Comparison of ENCODE assay signal across 24 cellular contexts in the genomic region with DNA sequence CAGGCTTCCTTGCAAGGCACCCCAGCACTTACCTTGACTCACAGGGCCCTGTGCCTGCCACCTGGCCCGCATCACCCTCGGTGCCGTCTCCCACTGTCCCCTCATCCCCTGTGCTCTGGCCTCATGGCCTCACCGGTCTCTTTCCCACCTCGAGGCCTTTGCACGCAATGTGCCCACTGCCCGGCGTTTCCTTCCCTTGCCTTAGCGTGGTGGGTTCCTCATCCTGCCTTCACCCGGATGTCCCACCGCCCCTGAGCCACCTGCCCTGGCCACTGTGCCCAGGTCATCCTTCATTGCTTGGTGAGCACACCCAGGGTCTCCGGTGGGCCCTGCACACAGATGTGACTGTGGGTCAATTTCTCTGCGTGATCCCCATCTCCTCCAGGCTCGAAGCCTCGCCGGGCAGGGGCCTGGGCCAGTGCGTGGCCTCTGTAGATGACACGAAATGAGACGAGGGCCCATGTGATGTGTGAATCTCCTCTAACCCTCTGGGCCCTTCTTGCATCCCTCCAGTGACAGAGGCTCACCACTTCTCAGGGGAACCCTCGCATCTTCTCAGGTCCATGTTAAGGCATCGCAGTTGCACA. TPM values are rescaled to one million over a fixed set of nuclear protein-coding genes. Genes with fewer than 3 reads are reported as not detected.
DNase-seq lines count a peak whose midpoint lies in the region; ATAC-seq, FAIRE-seq and TF ChIP-seq lines count a peak whose summit lies in the region.
"Had no signal": no experiment of that assay in that cellular context is flagged by ENCODE, and none has a peak within 500 bp of the region (broad histone marks: within the 10 kb centered on the region; RNA-seq: fewer than 3 reads in every experiment).

No MANE protein-coding gene starts in this region.

- H2AFZ ChIP-seq in IMR-90 (replicated peaks; ENCODE audit: low read length, poor library complexity), result peak overlapping the region; percentile 66

- peak overlapping the region; percentile 56 for H2BK20ac ChIP-seq in IMR-90 (ENCODE audit: low read depth, low read length)

- H3K36me3 ChIP-seq in IMR-90 (ENCODE audit: control insufficient read depth, insufficient read depth, low read length), result no peaks in the 10 kb centered on the region
- H3K36me3 ChIP-seq in kidney (ENCODE audit: control insufficient read depth in 1 of 2, insufficient read depth in 2 of 2, low read length in 2 of 2), result no peaks in the 10 kb centered on the region
- H3K36me3 ChIP-seq in sigmoid colon, result no peaks in the 10 kb centered on the region
- H3K36me3 ChIP-seq: MG63 had no signal

- peaks cover 4 to 44% of the 10 kb centered on the region in 2 experiments; a peak in 3 of 4 replicates for H3K79me1 ChIP-seq in IMR-90 (ENCODE audit: low read depth in 1 of 2, low read length in 2 of 2)

- 0 out of 2 replicates have a peak overlapping the region, but pooled peaks have one; percentile 16 for H2BK120ac ChIP-seq in IMR-90 (ENCODE audit: low read depth, low read length)

- peak overlapping the region; percentile 2; the same call in 1 of the 2 replicates for H3K4me2 ChIP-seq in IMR-90 (ENCODE audit: low read depth, low read length)

- peak overlapping the region; percentile 71 for H2AK9ac ChIP-seq in IMR-90 (replicated peaks; ENCODE audit: low read depth, low read length, poor library complexity)

- H4K5ac ChIP-seq in IMR-90 (ENCODE audit: low read depth, low read length), result no peak overlapping the region

- TF ChIP-seq POLR2A in IMR-90 (IDR thresholded peaks at IDR 0.05; ENCODE audit: low read depth, low read length) (no peak), sigmoid colon (IDR thresholded peaks at IDR 0.05) (no peak)

- no peak overlapping the region for H3K56ac ChIP-seq in IMR-90 (ENCODE audit: extremely low read depth, insufficient read depth, low read length)

- peak overlapping the region; percentile 82 for H2AK5ac ChIP-seq in IMR-90 (ENCODE audit: low read depth, low read length)

- H3K27ac ChIP-seq in AG04450 (ENCODE audit: low read depth, low read length) (peak overlapping the region; percentile 57), IMR-90 (ENCODE audit: insufficient read depth, low read length) (peak overlapping the region; percentile 40; the same call in 1 of the 2 replicates), kidney (ENCODE audit: low read depth in 2 of 2, low read length in 2 of 2) (no peak overlapping the region), sigmoid colon (peak overlapping the region; percentile 63 to 89 (median 84)), caudate nucleus (ENCODE audit: low read depth, low read length) (no peak overlapping the region)
- H3K27ac ChIP-seq: VCaP had no signal

- peaks cover 7% of the 10 kb centered on the region for H4K20me1 ChIP-seq in IMR-90 (ENCODE audit: insufficient read depth, low read length)

- peak overlapping the region; percentile 42; the same call in 1 of the 2 replicates for H3K14ac ChIP-seq in IMR-90 (replicated peaks; ENCODE audit: low read depth, low read length)

- no peak overlapping the region for H3K4me3 ChIP-seq in AG04450 (ENCODE audit: low read depth, low read length)
- no peak overlapping the region for H3K4me3 ChIP-seq in IMR-90 (ENCODE audit: insufficient read depth, low read depth, low read length)
- no peak overlapping the region for H3K4me3 ChIP-seq in kidney (ENCODE audit: low read length in 2 of 2)
- no peak overlapping the region for H3K4me3 ChIP-seq in sigmoid colon
- H3K4me3 ChIP-seq: MG63, mucosa of descending colon had no signal

- CTCF ChIA-PET in AG04450 (lab: Charles Lee), result interaction anchor here (1.0 kb wide), 1 partner anchor 32 kb away, joined by 4 read pairs; no protein-coding TSS in a partner anchor
- CTCF ChIA-PET in IMR-90 (lab: Yijun Ruan, JAX), result interaction anchor here (1.2 to 1.4 kb wide), 4 partner anchors 13 to 128 kb away, joined by 3 to 10 read pairs (median 6); no protein-coding TSS in a partner anchor

- no peak overlapping the region for H2BK5ac ChIP-seq in IMR-90 (ENCODE audit: low read depth, low read length, poor library complexity, severe bottlenecking)

- no peak for TF ChIP-seq EP300 in sigmoid colon (IDR thresholded peaks at IDR 0.05)

- H3K18ac ChIP-seq in IMR-90 (ENCODE audit: low read depth, low read length), result no peak overlapping the region

- DNase-seq in AG04450 (ENCODE audit: low read depth, low spot score), result no peak
- DNase-seq in IMR-90, result no peak
- peak; percentile 70 for DNase-seq in kidney
- DNase-seq in sigmoid colon, result no peak
- DNase-seq in caudate nucleus (lab: John Stamatoyannopoulos, UW), result no peak
- no peak for DNase-seq in activated CD8-positive, alpha-beta memory T cell treated with anti-CD3 and anti-CD28 coated beads, Interleukin-2, amount 50 U/mL, for 48 hours
- no peak for DNase-seq in NCI-H2081 treated with DMSO at 0.1 percent for 48 hours (lab: John Stamatoyannopoulos, UW)
- no peak for DNase-seq in NAMALWA (ENCODE audit: low spot score)
- DNase-seq: activated CD4-positive, alpha-beta T cell treated with anti-CD3 and anti-CD28 coated beads, Interleukin-2, amount 50 U/mL, for 1 hour; activated CD8-positive, alpha-beta memory T cell treated with anti-CD3 and anti-CD28 coated beads, Interleukin-2, amount 10 ng/mL, durations not matched to agents 7 days and 5 days; CD4-positive, CD25-positive, alpha-beta regulatory T cell; central memory CD4-positive, alpha-beta T cell; immature natural killer cell; NCI-H1436; NCI-H510A; OCI-M1 had no signal

- peak overlapping the region; percentile 46; the same call in 1 of the 2 replicates for H4K91ac ChIP-seq in IMR-90 (ENCODE audit: insufficient read depth, low read depth, low read length)

- H3K27me3 ChIP-seq in AG04450 (ENCODE audit: control insufficient read depth, insufficient read depth, low read length) (peaks cover 2% of the 10 kb centered on the region), IMR-90 (ENCODE audit: control insufficient read depth, insufficient read depth, low read length) (peaks cover 9% of the 10 kb centered on the region), sigmoid colon (no peaks in the 10 kb centered on the region)
- H3K27me3 ChIP-seq: MG63 had no signal

- no TSS peak for BruUV-seq in IMR-90 (replicated peaks; lab: Mats Ljungman, UMichigan)

- intact Hi-C loops in IMR-90 (cut with micrococcal nuclease) (loop anchor here (1.0 kb wide), 1 partner anchor 118 kb away; no protein-coding TSS in a partner anchor), kidney (cut with DNase I) (no loop called here), sigmoid colon (cut with DNase I) (loop anchor here (2.0 kb wide), 2 partner anchors 45 to 129 kb away; no protein-coding TSS in a partner anchor)

- H3K4me1 ChIP-seq in IMR-90 (ENCODE audit: control insufficient read depth, insufficient read depth, low read length), result peaks cover 40% of the 10 kb centered on the region
- H3K4me1 ChIP-seq in kidney (ENCODE audit: control insufficient read depth in 1 of 2, insufficient read depth in 1 of 2, low read depth in 1 of 2, low read length in 2 of 2), result peaks cover 0 to 13% of the 10 kb centered on the region in 2 donors
- H3K4me1 ChIP-seq in sigmoid colon, result peaks cover 0 to 97% (median 95%) of the 10 kb centered on the region in 4 donors

- FAIRE-seq in kidney (lab: Jason Lieb, UNC), result no peak
- FAIRE-seq: D721Med, endothelial cell of umbilical vein, GM12891, GM19239, urothelium cell line had no signal

- H3K9me3 ChIP-seq in AG04450 (ENCODE audit: control insufficient read depth, insufficient read depth, low read length) (no peaks in the 10 kb centered on the region), IMR-90 (ENCODE audit: control insufficient read depth, insufficient read depth, low read length) (no peaks in the 10 kb centered on the region), kidney (ENCODE audit: control insufficient read depth in 1 of 2, low read length in 2 of 2) (no peaks in the 10 kb centered on the region), sigmoid colon (no peaks in the 10 kb centered on the region)
- H3K9me3 ChIP-seq: MG63, mucosa of descending colon had no signal

- H3K4ac ChIP-seq in IMR-90 (ENCODE audit: low read depth, low read length), result peak overlapping the region; percentile 72

- no peak overlapping the region for H3K9ac ChIP-seq in IMR-90 (ENCODE audit: low read depth, low read length)
- H3K9ac ChIP-seq in kidney (ENCODE audit: low read length in 2 of 2), result no peak overlapping the region

- POLR2A ChIA-PET in AG04450 (lab: Yijun Ruan, JAX), result interaction anchor here (0.6 to 1.4 kb wide), 7 partner anchors 18 to 128 kb away, joined by 3 to 4 read pairs (median 3); no protein-coding TSS in a partner anchor
- POLR2A ChIA-PET in IMR-90 (lab: Charles Lee; ENCODE audit: unreplicated experiment), result no interaction called here

- WGBS in IMR-90 (ENCODE audit: extremely low coverage in 2 of 2, insufficient read length in 1 of 2), 2 experiments, result 90% methylated on average over 21 of the region's 21 CpGs; no CpG with 5 or more reads in 1 of the 2 experiments
- WGBS in sigmoid colon, 2 donors, result 87 to 88% methylated on average over 21 of the region's 21 CpGs

- TF ChIP-seq RAD21 in IMR-90 (IDR thresholded peaks at IDR 0.05; ENCODE audit: low read length), result no peak

- H3K23ac ChIP-seq in IMR-90 (ENCODE audit: low read depth, low read length), result peak overlapping the region; percentile 68

- in situ Hi-C loops in IMR-90 (cut with MboI; ENCODE audit: low sequenced_read_pairs), result no loop called here

- TF ChIP-seq CTCF in AG04450 (IDR thresholded peaks at IDR 0.05; ENCODE audit: low read depth, low read length), result no peak
- no peak for TF ChIP-seq CTCF in IMR-90 (conservative IDR thresholded peaks at IDR 0.05; ENCODE audit: low read depth, low read length)
- no peak for TF ChIP-seq CTCF in kidney (IDR thresholded peaks at IDR 0.05; ENCODE audit: borderline replicate concordance, extremely low read depth, insufficient read depth)
- TF ChIP-seq CTCF in sigmoid colon (IDR thresholded peaks at IDR 0.05), result no peak

- peaks cover 11% of the 10 kb centered on the region for H3K9me1 ChIP-seq in IMR-90 (ENCODE audit: insufficient read depth, low read length)

- H4K8ac ChIP-seq in IMR-90 (ENCODE audit: low read depth in 2 of 2, low read length in 2 of 2), result no peak overlapping the region

- no peak for ATAC-seq in IMR-90 (ENCODE audit: low read depth)
- ATAC-seq: activated CD8-positive, alpha-beta memory T cell treated with anti-CD3 and anti-CD28 coated beads, Interleukin-2, amount 10 ng/mL, durations not matched to agents 7 days and 5 days had no signal

- dilution Hi-C loops in IMR-90 (cut with HindIII; ENCODE audit: low sequenced_read_pairs, unreplicated experiment), result no loop called here

- no peak overlapping the region for H2BK15ac ChIP-seq in IMR-90 (ENCODE audit: low read depth, low read length)

TF ChIP-seq in IMR-90, 13 proteins besides CTCF, POLR2A, EP300 and RAD21 (continues in another document):
- TF ChIP-seq MXI1 (IDR thresholded peaks at IDR 0.05; ENCODE audit: borderline replicate concordance, low read depth, low read length), result no peak

RNA-seq across cellular contexts. Expression of gene HTRA3, which starts 4.6 kb away (rescaled TPM):
- polyA plus RNA-seq in AG04450 (2011; rRNA removed) (16.3 and 19.7 TPM in 2 replicates), IMR-90 (2012; rRNA removed) (8.9 and 9.5 TPM in 2 replicates), kidney (ENCODE audit: insufficient read depth, low read depth, low replicate concordance) (6.5 TPM), sigmoid colon (1 to 10 TPM; 1.2 to 5.0 (median 3.6) TPM)
- 10.5 and 10.7 TPM in 2 replicates for polyA minus RNA-seq in AG04450 (2011; rRNA and poly(A)+ RNA removed)
- total RNA-seq in IMR-90 (2012; rRNA removed) (1.1 and 1.3 TPM in 2 replicates), kidney (1.7 TPM), sigmoid colon (10 to 100 TPM; 14.5 to 49.6 (median 32.1) TPM)
- 5.3 and 12.8 TPM in 2 replicates for polyA plus RNA-seq in IMR-90 (2012; cell fraction: cytosol; rRNA removed)
- polyA plus RNA-seq in IMR-90 (2012; cell fraction: nucleus; rRNA removed; ENCODE audit: low replicate concordance), result 3.7 and 5.2 TPM in 2 replicates
- total RNA-seq: activated CD8-positive, alpha-beta memory T cell treated with anti-CD3 and anti-CD28 coated beads, Interleukin-2, amount 10 ng/mL, durations not matched to agents 7 days and 5 days; CD4-positive, CD25-positive, alpha-beta regulatory T cell had no signal
- polyA plus RNA-seq: CD4-positive, CD25-positive, alpha-beta regulatory T cell; immature natural killer cell had no signal

Comparison
In these comparisons a context has a peak if more than half of its experiments do, and no peak if none do; other contexts are left out.
1. H3K27ac ChIP-seq: peak in AG04450 (single experiment), IMR-90 (single experiment) and sigmoid colon (4 of 4); none in kidney (0 of 2) and caudate nucleus (single experiment).